Comparison of ENCODE assay signal across 13 cellular contexts in the genomic region with DNA sequence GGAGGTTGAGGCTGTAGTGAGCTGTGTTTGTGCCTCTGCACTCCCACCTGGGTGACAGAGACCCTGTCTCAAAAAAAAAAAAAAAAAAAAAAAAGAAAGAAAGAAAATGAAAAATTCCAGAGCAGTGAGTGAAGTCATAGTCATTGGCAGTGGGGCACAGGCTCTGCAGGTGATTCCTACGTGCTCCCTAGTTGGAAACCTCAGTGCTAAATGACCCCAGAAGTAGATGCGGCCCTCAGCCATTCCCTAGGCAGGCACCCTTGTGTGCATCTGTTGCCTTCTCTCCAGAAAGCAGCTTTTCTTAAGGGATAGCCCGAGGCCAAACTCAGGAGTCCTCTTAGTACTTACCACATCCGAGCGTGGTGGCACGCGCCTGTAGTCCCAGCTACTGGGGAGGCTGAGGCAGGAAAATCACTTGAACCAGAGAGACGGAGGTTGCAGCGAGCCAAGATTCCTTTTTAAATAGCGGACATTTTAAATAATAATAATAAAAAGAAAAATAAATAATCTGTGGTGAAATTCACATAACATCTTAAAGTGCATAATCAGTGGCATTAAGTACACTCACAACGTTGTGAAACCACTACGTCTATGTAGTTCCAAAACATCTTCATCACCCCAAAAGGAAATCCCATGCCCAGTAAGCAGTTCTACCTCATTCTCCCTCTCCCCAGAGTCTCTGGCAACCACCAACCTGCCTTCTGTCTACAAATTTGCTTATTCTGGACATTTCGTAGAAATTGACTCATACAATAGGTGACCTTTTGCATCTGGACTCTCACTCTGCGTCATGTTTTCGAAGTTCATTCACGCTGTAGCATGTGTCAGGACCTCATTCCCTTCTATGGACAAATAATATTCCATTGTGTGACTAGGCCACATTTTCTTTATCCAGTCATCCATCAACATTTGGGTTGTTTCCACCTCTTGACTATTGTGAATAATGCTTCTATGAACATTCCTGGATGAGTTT. TPM values are rescaled to one million over a fixed set of nuclear protein-coding genes. Genes with fewer than 3 reads are reported as not detected.
DNase-seq lines count a peak whose midpoint lies in the region; ATAC-seq, FAIRE-seq and TF ChIP-seq lines count a peak whose summit lies in the region.
"Had no signal": no experiment of that assay in that cellular context is flagged by ENCODE, and none has a peak within 500 bp of the region (broad histone marks: within the 10 kb centered on the region; RNA-seq: fewer than 3 reads in every experiment).

No MANE protein-coding gene starts in this region.

- no peaks in the 10 kb centered on the region for H3K79me2 ChIP-seq in keratinocyte (ENCODE audit: control insufficient read depth, insufficient read depth, low read length)

- peak; percentile 92 for DNase-seq in AG09309 (ENCODE audit: low read depth)
- peak; percentile 95 for DNase-seq in HT1080 (ENCODE audit: low read depth)
- DNase-seq in MCF 10A (ENCODE audit: unreplicated experiment): peak; percentile 71
- peak; percentile 87 for DNase-seq in keratinocyte (ENCODE audit: low read depth, low spot score)
- DNase-seq in effector CD4-positive, alpha-beta T cell: no peak
- no peak for DNase-seq in mucosa of descending colon
- DNase-seq: amygdala; CD4-positive, alpha-beta memory T cell; NCI-H1436 treated with DMSO at 0.1 percent for 48 hours had no signal

- no peaks in the 10 kb centered on the region for H3K9me3 Mint-ChIP-seq in MCF 10A (ENCODE audit: unreplicated experiment)
- H3K9me3 Mint-ChIP-seq: CD4-positive, alpha-beta memory T cell; T-helper 1 cell treated with Interleukin-12 subunit alpha and Interleukin-12 subunit beta and Interleukin-4 antibody, amounts not matched to agents 30 μg/mL and 1 μg/mL, for 36 hours had no signal

- intact Hi-C loops in MCF 10A (cut with micrococcal nuclease) (no loop called here), mucosa of descending colon (cut with DNase I, micrococcal nuclease) (no loop called here)

- peak overlapping the region; percentile 74 for H3K27ac ChIP-seq in keratinocyte (ENCODE audit: control insufficient read depth, insufficient read depth, low read length)
- H3K27ac ChIP-seq: left lung had no signal

- POLR2A ChIA-PET in MCF 10A (lab: Yijun Ruan, JAX): interaction anchor here (2.2 kb wide), 1 partner anchor 18 kb away, joined by 8 read pairs; a partner anchor contains a TSS

- FAIRE-seq in keratinocyte (lab: Jason Lieb, UNC): peak; percentile 80

- H3K4me2 ChIP-seq in keratinocyte (ENCODE audit: control insufficient read depth, extremely low read depth, insufficient read depth, low read depth, low read length): no peak overlapping the region

- no peak overlapping the region for H3K4me3 ChIP-seq in AG09309 (ENCODE audit: control insufficient read depth, low read depth, low read length)
- H3K4me3 ChIP-seq in keratinocyte (ENCODE audit: control insufficient read depth in 2 of 3, extremely low read depth in 1 of 3, insufficient read depth in 2 of 3, low read depth in 1 of 3, low read length in 3 of 3): no peak overlapping the region
- H3K4me3 ChIP-seq in mucosa of descending colon: no peak overlapping the region
- H3K4me3 ChIP-seq: left lung had no signal

- H3K27me3 Mint-ChIP-seq in MCF 10A (ENCODE audit: insufficient read depth, unreplicated experiment): no peaks in the 10 kb centered on the region

- H3K4me1 Mint-ChIP-seq in MCF 10A (ENCODE audit: insufficient read depth, unreplicated experiment): peaks cover 15% of the 10 kb centered on the region
- H3K4me1 Mint-ChIP-seq: CD4-positive, alpha-beta memory T cell had no signal

- H3K27ac Mint-ChIP-seq in MCF 10A (ENCODE audit: low read depth, unreplicated experiment): peak overlapping the region; percentile 31
- H3K27ac Mint-ChIP-seq: T-helper 1 cell treated with Interleukin-12 subunit alpha and Interleukin-12 subunit beta and Interleukin-4 antibody, amounts not matched to agents 30 μg/mL and 1 μg/mL, for 36 hours had no signal

- no peaks in the 10 kb centered on the region for H3K27me3 ChIP-seq in keratinocyte (ENCODE audit: control insufficient read depth, extremely low read depth, insufficient read depth, low read length)

- H2AFZ ChIP-seq in keratinocyte (ENCODE audit: control insufficient read depth, low read length): no peak overlapping the region

- no peaks in the 10 kb centered on the region for H4K20me1 ChIP-seq in keratinocyte (ENCODE audit: control insufficient read depth, extremely low read depth, insufficient read depth, low read length)

- H3K36me3 ChIP-seq in keratinocyte (ENCODE audit: control insufficient read depth in 2 of 2, extremely low read depth in 1 of 2, insufficient read depth in 2 of 2, low read length in 2 of 2) (no peaks in the 10 kb centered on the region), mucosa of descending colon (ENCODE audit: low read depth) (no peaks in the 10 kb centered on the region)
- H3K36me3 ChIP-seq: left lung had no signal

- no peaks in the 10 kb centered on the region for H3K9me1 ChIP-seq in keratinocyte (ENCODE audit: control insufficient read depth, extremely low read depth, insufficient read depth, low read length)

- TF ChIP-seq CTCF in AG09309 (IDR thresholded peaks at IDR 0.05; ENCODE audit: control insufficient read depth, insufficient read depth, low read depth, low read length, missing control alignments) (no peak), MCF 10A (IDR thresholded peaks at IDR 0.05; ENCODE audit: unreplicated experiment) (no peak), keratinocyte (optimal IDR thresholded peaks at IDR 0.05 in 1 of 3, IDR thresholded peaks at IDR 0.05 in 1 of 3, conservative IDR thresholded peaks at IDR 0.05 in 1 of 3; ENCODE audit: extremely low read depth in 1 of 3, insufficient read depth in 2 of 3, low read length in 3 of 3) (no peak), mucosa of descending colon (IDR thresholded peaks at IDR 0.05) (no peak)

- no peaks in the 10 kb centered on the region for H3K9me3 ChIP-seq in keratinocyte (ENCODE audit: control insufficient read depth, low read depth, low read length)
- H3K9me3 ChIP-seq in mucosa of descending colon: peaks cover 7% of the 10 kb centered on the region
- H3K9me3 ChIP-seq: left lung had no signal

- BruUV-seq in MCF 10A (replicated peaks; lab: Mats Ljungman, UMichigan): no TSS peak

- peaks cover 39% of the 10 kb centered on the region for H3K4me1 ChIP-seq in keratinocyte (ENCODE audit: control insufficient read depth, extremely low read depth, insufficient read depth, low read length)
- peaks cover 2% of the 10 kb centered on the region for H3K4me1 ChIP-seq in mucosa of descending colon (ENCODE audit: low read depth)

- CTCF ChIA-PET in MCF 10A (lab: Yijun Ruan, JAX): interaction anchor here (0.5 to 2.5 kb wide), 6 partner anchors 13 to 1400 kb away, joined by 3 to 15 read pairs (median 3); a partner anchor contains a TSS

- ATAC-seq in HG03521 (IDR thresholded peaks at IDR 0.05; ENCODE audit: unreplicated experiment) (no peak), HG02840 (IDR thresholded peaks at IDR 0.05; ENCODE audit: low FRiP score, unreplicated experiment) (no peak), mucosa of descending colon (no peak)
- ATAC-seq: left lung had no signal

- no peaks in the 10 kb centered on the region for H3K36me3 Mint-ChIP-seq in MCF 10A (ENCODE audit: insufficient read depth, unreplicated experiment)
- H3K36me3 Mint-ChIP-seq: CD4-positive, alpha-beta memory T cell had no signal

- H3K9ac ChIP-seq in keratinocyte (ENCODE audit: control insufficient read depth, extremely low read depth, insufficient read depth, low read length): peak overlapping the region; percentile 30

- dilution Hi-C loops in keratinocyte (cut with MboI; ENCODE audit: extremely low pct_ligation_motif_present, low sequenced_read_pairs): no loop called here

- no peak overlapping the region for H3K4me3 Mint-ChIP-seq in MCF 10A (ENCODE audit: unreplicated experiment)
- H3K4me3 Mint-ChIP-seq: CD4-positive, alpha-beta memory T cell; T-helper 1 cell treated with Interleukin-12 subunit alpha and Interleukin-12 subunit beta and Interleukin-4 antibody, amounts not matched to agents 30 μg/mL and 1 μg/mL, for 36 hours had no signal

RNA-seq across cellular contexts. Expression of a gene that starts 12.5 kb away (rescaled TPM):
- 107 and 122 TPM in 2 replicates for total RNA-seq in HT1080 (2014; rRNA removed; shearing (Covaris generic))
- 88.1 and 96.5 TPM in 2 replicates for polyA plus RNA-seq in HT1080 (2015; cell fraction: cytosol; rRNA removed)
- 135 and 156 TPM in 2 replicates for polyA plus RNA-seq in HT1080 (2015; cell fraction: nucleus; rRNA removed)
- total RNA-seq in MCF 10A (2022) (7.1 and 12.6 TPM in 2 replicates), mucosa of descending colon (1 to 10 TPM; 1.2 to 5.7 (median 3.3) TPM)
- 50.2 to 113 TPM (median 84.7 TPM) in 3 replicates for polyA plus RNA-seq in keratinocyte
- 4.9 TPM for polyA plus RNA-seq in keratinocyte (2011; ENCODE audit: low read depth)
- 41.7 and 116 TPM in 2 replicates for polyA plus RNA-seq in keratinocyte (2011; cell fraction: cytosol; rRNA removed)
- 179 and 247 TPM in 2 replicates for polyA plus RNA-seq in keratinocyte (2011; cell fraction: nucleus; rRNA removed)
- 23.9 and 135 TPM in 2 replicates for polyA plus RNA-seq in keratinocyte (2012; ENCODE audit: low replicate concordance)
- 27.7 to 97.1 TPM (median 35.6 TPM) in 3 replicates for polyA minus RNA-seq in keratinocyte
- 66.0 TPM for polyA minus RNA-seq in keratinocyte (2011; cell fraction: cytosol; rRNA and poly(A)+ RNA removed)
- 47.3 and 50.2 TPM in 2 replicates for polyA minus RNA-seq in keratinocyte (2011; cell fraction: nucleus; rRNA and poly(A)+ RNA removed)

RNA-seq across cellular contexts. Expression of a gene that starts 18.2 kb away (rescaled TPM):
- 20.8 and 35.2 TPM in 2 replicates for total RNA-seq in HT1080 (2014; rRNA removed; shearing (Covaris generic))
- polyA plus RNA-seq in HT1080 (2015; cell fraction: cytosol; rRNA removed): 69.9 and 77.2 TPM in 2 replicates
- polyA plus RNA-seq in HT1080 (2015; cell fraction: nucleus; rRNA removed): 125 and 141 TPM in 2 replicates
- total RNA-seq in MCF 10A (2022) (25.9 and 42.3 TPM in 2 replicates), mucosa of descending colon (10 to 100 TPM; 45.3 to 63.0 (median 61.4) TPM)
- polyA plus RNA-seq in keratinocyte: 41.7 to 76.4 TPM (median 51.4 TPM) in 3 replicates
- 10.8 TPM for polyA plus RNA-seq in keratinocyte (2011; ENCODE audit: low read depth)
- 44.7 and 45.1 TPM in 2 replicates for polyA plus RNA-seq in keratinocyte (2011; cell fraction: cytosol; rRNA removed)
- 82.7 and 84.6 TPM in 2 replicates for polyA plus RNA-seq in keratinocyte (2011; cell fraction: nucleus; rRNA removed)
- polyA plus RNA-seq in keratinocyte (2012; ENCODE audit: low replicate concordance): 29.8 and 39.2 TPM in 2 replicates
- 26.4 to 62.1 TPM (median 61.3 TPM) in 3 replicates for polyA minus RNA-seq in keratinocyte
- polyA minus RNA-seq in keratinocyte (2011; cell fraction: cytosol; rRNA and poly(A)+ RNA removed): 37.6 TPM
- polyA minus RNA-seq in keratinocyte (2011; cell fraction: nucleus; rRNA and poly(A)+ RNA removed): 30.5 and 58.3 TPM in 2 replicates

Comparison
In these comparisons a context has a peak if more than half of its experiments do, and no peak if none do; other contexts are left out.
1. DNase-seq: peak in AG09309 (single experiment), HT1080 (single experiment), MCF 10A (single experiment) and keratinocyte (single experiment); none in effector CD4-positive, alpha-beta T cell (single experiment) and mucosa of descending colon (0 of 3).